Comparison of ENCODE assay signal across 8 cellular contexts in the genomic region with DNA sequence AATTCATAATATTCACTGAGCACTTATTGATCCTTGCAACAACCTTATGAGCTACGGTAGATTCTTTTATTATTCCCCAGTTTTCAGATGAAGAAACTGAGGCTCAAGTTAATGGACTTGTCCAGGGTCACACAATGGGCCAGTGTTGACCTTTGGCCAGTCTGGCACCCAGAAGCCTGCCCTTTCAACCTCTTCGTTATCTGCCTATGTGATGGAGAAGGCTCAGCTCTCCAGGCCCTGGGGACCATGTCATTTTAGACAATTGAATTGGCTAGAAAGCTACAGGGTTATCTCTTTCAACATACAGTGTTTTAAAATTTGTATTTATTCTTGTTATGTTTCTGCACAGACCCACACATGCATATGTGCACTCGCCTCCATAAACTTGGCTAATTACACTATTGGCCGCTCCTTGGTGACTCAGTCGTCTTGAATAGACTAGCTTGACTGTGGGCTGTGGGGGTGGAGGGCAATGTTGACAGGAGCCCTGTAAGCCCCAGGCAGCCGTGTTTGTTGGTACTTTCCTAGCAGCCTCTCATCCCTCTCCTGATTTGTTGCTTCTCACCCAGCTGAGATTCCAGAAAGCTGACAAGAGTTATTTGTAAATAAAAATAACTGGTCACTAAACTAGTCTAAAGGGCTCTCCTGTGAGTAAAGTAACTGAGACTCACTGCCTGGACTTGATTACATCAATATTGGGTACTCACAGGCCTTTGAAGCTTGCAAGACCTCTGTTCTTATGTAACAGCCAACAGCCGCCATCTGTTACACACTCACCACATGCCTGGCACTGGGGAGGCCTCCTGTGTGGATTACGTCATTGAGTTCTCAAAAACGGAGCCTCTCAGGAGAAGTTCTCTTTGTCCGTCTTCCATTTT. TPM values are rescaled to one million over a fixed set of nuclear protein-coding genes. Genes with fewer than 3 reads are reported as not detected.
DNase-seq lines count a peak whose midpoint lies in the region; ATAC-seq and TF ChIP-seq lines count a peak whose summit lies in the region.

No MANE protein-coding gene starts in this region.

- peak; percentile 96 for DNase-seq in HCEC 1CT
- DNase-seq in Right ventricle myocardium inferior (ENCODE audit: missing footprints): peak; percentile 78
- DNase-seq in sigmoid colon: peak; percentile 93
- DNase-seq in testis: no peak
- no peak for DNase-seq in HUDEP-2 (lab: John Stamatoyannopoulos, UW; ENCODE audit: unreplicated experiment in 76 of 76)
- no peak for DNase-seq in COR-L47 (lab: John Stamatoyannopoulos, UW)

- H3K36me3 ChIP-seq in sigmoid colon (no peaks in the 10 kb centered on the region), testis (ENCODE audit: low read depth, missing control alignments) (no peaks in the 10 kb centered on the region)

- TF ChIP-seq POLR2A in sigmoid colon (IDR thresholded peaks at IDR 0.05): no peak
- TF ChIP-seq POLR2A in testis (IDR thresholded peaks at IDR 0.05): no peak

- H3K4me3 ChIP-seq in sigmoid colon (no peak overlapping the region), testis (no peak overlapping the region)

- 81 to 85% methylated on average over 10 of the region's 10 CpGs for WGBS in sigmoid colon, 2 donors
- WGBS in testis, 2 donors: 91 to 96% methylated on average over 10 of the region's 10 CpGs

- H3K27me3 ChIP-seq in sigmoid colon (no peaks in the 10 kb centered on the region), testis (no peaks in the 10 kb centered on the region)

- H3K9me3 ChIP-seq in sigmoid colon (no peaks in the 10 kb centered on the region), testis (no peaks in the 10 kb centered on the region)

- intact Hi-C loops in Right ventricle myocardium inferior (cut with DNase I) (no loop called here), sigmoid colon (cut with DNase I) (no loop called here), testis (cut with DNase I; ENCODE audit: low total_unique reads) (no loop called here)

- ATAC-seq in SK-N-SH treated with all-trans-retinoic acid at 6 μM for 48 hours (peak; percentile 30; the same call in 2 of the 3 replicates), Right ventricle myocardium inferior (peak; percentile 50), GM21447 (IDR thresholded peaks at IDR 0.05; ENCODE audit: unreplicated experiment) (no peak)

- TF ChIP-seq CTCF in sigmoid colon (IDR thresholded peaks at IDR 0.05) (no peak), testis (IDR thresholded peaks at IDR 0.05) (no peak)

- peak in 1 of 4 donors; percentile 58 for TF ChIP-seq EP300 in sigmoid colon (IDR thresholded peaks at IDR 0.05)

- peak overlapping the region; percentile 83 to 99 (median 90) for H3K27ac ChIP-seq in sigmoid colon
- no peak overlapping the region for H3K27ac ChIP-seq in testis

- peaks cover 0 to 79% (median 62%) of the 10 kb centered on the region in 4 donors for H3K4me1 ChIP-seq in sigmoid colon
- peaks cover 17% of the 10 kb centered on the region for H3K4me1 ChIP-seq in testis

TF ChIP-seq in SK-N-SH treated with all-trans-retinoic acid at 6 μM for 48 hours, 23 proteins besides CTCF, POLR2A, EP300 and RAD21:
- no peak for TF ChIP-seq ZC3H10 (CRISPR knock-in tag; IDR thresholded peaks at IDR 0.05)
- TF ChIP-seq SNAI2 (CRISPR knock-in tag; IDR thresholded peaks at IDR 0.05): 0 out of 2 replicates have a peak, but pooled peaks have one; percentile 16
- TF ChIP-seq, protein P1, sequence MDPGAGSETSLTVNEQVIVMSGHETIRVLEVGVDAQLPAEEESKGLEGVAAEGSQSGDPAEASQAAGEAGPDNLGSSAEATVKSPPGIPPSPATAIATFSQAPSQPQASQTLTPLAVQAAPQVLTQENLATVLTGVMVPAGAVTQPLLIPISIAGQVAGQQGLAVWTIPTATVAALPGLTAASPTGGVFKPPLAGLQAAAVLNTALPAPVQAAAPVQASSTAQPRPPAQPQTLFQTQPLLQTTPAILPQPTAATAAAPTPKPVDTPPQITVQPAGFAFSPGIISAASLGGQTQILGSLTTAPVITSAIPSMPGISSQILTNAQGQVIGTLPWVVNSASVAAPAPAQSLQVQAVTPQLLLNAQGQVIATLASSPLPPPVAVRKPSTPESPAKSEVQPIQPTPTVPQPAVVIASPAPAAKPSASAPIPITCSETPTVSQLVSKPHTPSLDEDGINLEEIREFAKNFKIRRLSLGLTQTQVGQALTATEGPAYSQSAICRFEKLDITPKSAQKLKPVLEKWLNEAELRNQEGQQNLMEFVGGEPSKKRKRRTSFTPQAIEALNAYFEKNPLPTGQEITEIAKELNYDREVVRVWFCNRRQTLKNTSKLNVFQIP (CRISPR knock-in tag; IDR thresholded peaks at IDR 0.05; ENCODE audit: borderline replicate concordance, low read depth): no peak
- TF ChIP-seq, protein P2, sequence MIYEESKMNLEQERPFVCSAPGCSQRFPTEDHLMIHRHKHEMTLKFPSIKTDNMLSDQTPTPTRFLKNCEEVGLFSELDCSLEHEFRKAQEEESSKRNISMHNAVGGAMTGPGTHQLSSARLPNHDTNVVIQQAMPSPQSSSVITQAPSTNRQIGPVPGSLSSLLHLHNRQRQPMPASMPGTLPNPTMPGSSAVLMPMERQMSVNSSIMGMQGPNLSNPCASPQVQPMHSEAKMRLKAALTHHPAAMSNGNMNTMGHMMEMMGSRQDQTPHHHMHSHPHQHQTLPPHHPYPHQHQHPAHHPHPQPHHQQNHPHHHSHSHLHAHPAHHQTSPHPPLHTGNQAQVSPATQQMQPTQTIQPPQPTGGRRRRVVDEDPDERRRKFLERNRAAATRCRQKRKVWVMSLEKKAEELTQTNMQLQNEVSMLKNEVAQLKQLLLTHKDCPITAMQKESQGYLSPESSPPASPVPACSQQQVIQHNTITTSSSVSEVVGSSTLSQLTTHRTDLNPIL (CRISPR knock-in tag; IDR thresholded peaks at IDR 0.05; ENCODE audit: low read depth): no peak
- TF ChIP-seq ZNF565 (CRISPR knock-in tag; conservative IDR thresholded peaks at IDR 0.05; ENCODE audit: low read depth): peak; percentile 76
- peak; percentile 55; the same call in 1 of the 2 replicates for TF ChIP-seq TCF4 (CRISPR knock-in tag; IDR thresholded peaks at IDR 0.05; ENCODE audit: borderline replicate concordance)
- TF ChIP-seq ESRRG (CRISPR knock-in tag; IDR thresholded peaks at IDR 0.05): no peak

RNA-seq across cellular contexts. Expression of a gene that starts 8.5 kb away (rescaled TPM):
- total RNA-seq in Right ventricle myocardium inferior: 37.1 TPM
- total RNA-seq in sigmoid colon: 100 to 1,000 TPM in 1 of 4 donors, 10 to 100 TPM in 3; 50.5 to 112 (median 78.8) TPM
- 10 to 100 TPM in 1 of 3 donors, 1 to 10 TPM in 1, under 1 TPM in 1; 0.69 to 14.7 (median 9.6) TPM for polyA plus RNA-seq in sigmoid colon
- 1 to 10 TPM; 2.4 TPM for total RNA-seq in testis
- polyA plus RNA-seq in testis (ENCODE audit: insufficient read depth, low read depth, low replicate concordance): 30.7 TPM

Comparison
In these comparisons a context has a peak if more than half of its experiments do, and no peak if none do; other contexts are left out.
1. DNase-seq: peak in HCEC 1CT (single experiment), Right ventricle myocardium inferior (single experiment) and sigmoid colon (single experiment); none in testis (single experiment), HUDEP-2 (0 of 76) and COR-L47 (single experiment).
2. H3K27ac ChIP-seq: peak in sigmoid colon (4 of 4); none in testis (0 of 2).
3. RNA of a gene that starts 8.5 kb away (total RNA-seq): 50.5 to 112 TPM in sigmoid colon and 37.1 TPM in Right ventricle myocardium inferior (single experiment); 2.4 TPM in testis; every median in the first group is over 10 times any median in the second.